Comparison of ENCODE assay signal across 2 cellular contexts in the genomic region with DNA sequence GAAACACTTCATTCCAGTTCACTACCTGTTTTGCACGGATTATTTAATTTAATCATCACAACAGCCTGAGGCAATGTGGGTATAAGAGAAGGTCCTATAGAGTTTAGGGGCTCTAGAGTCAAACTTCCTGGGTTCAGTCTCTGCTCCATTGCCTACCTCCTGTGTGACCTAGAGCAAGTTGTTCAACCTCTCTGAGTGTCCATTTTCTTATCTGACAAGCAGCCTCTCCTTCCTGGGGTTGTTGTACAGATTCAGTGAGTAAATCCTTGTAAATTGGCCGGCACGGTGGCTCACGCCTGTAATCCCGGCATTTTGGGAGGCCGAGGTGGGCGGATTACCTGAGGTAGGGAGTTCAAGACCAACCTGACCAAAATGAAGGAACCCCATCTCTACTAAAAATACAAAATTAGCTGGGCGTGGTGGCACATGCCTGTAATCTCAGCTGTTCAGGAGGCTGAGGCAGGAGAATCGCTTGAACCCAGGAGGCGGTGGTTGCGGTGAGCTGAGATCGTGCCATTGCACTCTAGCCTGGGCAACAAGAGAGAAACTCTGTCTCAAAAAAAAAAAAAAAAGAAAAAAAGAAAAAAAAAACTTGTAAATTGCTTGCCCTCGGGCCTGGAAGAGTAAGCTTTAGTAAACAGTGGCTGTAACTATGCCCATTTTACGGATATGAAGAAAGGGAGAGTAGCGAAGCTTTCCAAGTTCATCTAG.
TF ChIP-seq lines count a peak whose summit lies in the region.

No MANE protein-coding gene starts in this region.

TF ChIP-seq in HEK293, 187 proteins besides CTCF, POLR2A, EP300 and RAD21:
- TF ChIP-seq, protein P1, sequence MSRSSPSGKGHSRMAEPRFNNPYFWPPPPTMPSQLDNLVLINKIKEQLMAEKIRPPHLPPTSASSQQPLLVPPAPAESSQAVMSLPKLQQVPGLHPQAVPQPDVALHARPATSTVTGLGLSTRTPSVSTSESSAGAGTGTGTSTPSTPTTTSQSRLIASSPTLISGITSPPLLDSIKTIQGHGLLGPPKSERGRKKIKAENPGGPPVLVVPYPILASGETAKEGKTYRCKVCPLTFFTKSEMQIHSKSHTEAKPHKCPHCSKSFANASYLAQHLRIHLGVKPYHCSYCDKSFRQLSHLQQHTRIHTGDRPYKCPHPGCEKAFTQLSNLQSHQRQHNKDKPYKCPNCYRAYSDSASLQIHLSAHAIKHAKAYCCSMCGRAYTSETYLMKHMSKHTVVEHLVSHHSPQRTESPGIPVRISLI (tag by site-specific recombination; IDR thresholded peaks at IDR 0.05), result peak; percentile 22; the same call in 1 of the 2 replicates

TF ChIP-seq in K562, 482 proteins besides CTCF, POLR2A, EP300 and RAD21:
- TF ChIP-seq EGR1 (conservative IDR thresholded peaks at IDR 0.05), result 0 out of 2 replicates have a peak, but pooled peaks have one; percentile 4
- TF ChIP-seq KDM1A (IDR thresholded peaks at IDR 0.05), result peak; percentile 40 to 47; a peak in 1 of 4 replicates
- TF ChIP-seq BCOR (IDR thresholded peaks at IDR 0.05), result peak; percentile 66
- TF ChIP-seq RBM25 (IDR thresholded peaks at IDR 0.05; ENCODE audit: low read depth, low read length, severe bottlenecking), result peak; percentile 71
- peak; percentile 59 for TF ChIP-seq ZFP36 (IDR thresholded peaks at IDR 0.05; ENCODE audit: low read depth, low read length, partially characterized antibody)
